In the genomic region with DNA sequence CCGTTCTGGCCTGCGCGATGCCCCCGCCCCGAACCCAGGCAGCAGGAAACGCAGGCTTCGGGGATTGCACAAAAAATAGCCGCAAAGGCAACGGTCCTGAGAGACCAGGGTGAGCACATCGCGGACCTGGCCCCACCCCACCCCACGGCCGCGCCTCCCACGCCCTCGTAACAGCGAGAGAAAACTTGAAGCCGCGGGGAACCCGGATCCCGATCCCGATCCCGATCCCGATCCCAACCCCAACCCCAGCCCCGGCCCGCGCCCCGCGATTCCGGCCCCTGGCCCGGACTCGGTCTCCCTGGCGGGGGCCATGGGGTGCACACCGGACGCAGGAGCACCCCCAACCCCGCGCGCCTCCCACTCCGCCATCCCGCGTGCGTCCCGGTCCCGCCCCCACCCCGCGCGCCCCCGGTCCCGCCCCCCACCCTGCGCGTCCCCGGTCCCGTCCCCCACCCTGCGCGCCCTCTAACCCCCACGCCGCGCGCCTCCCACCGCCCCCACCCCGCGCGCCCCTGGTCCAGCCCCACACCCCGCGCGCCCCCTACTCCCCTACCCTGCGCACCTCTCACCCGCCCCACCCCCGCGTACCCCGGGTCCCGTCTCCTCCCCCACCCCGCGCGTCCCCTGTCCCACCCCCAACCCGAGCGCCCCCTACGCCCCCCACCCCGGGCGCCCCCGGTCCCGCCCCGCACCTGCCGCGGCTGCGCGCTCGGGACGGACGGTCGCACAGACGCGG, we compare ENCODE assay signal across 8 cellular contexts. TPM values are rescaled to one million over a fixed set of nuclear protein-coding genes. Genes with fewer than 3 reads are reported as not detected.
DNase-seq lines count a peak whose midpoint lies in the region; TF ChIP-seq lines count a peak whose summit lies in the region.

No MANE protein-coding gene starts in this region.

- H3K36me3 ChIP-seq in cardiac muscle cell (peaks cover 20% of the 10 kb centered on the region), prostate gland (peaks cover 0 to 4% of the 10 kb centered on the region in 2 donors)

- peak overlapping the region; percentile 94 for H3K4me3 ChIP-seq in cardiac muscle cell
- H3K4me3 ChIP-seq in prostate gland, result peak overlapping the region; percentile 95 to 99

- H3K27me3 ChIP-seq in cardiac muscle cell, result no peaks in the 10 kb centered on the region
- H3K27me3 ChIP-seq in prostate gland (replicated peaks; ENCODE audit: insufficient read depth), result no peaks in the 10 kb centered on the region

- intact Hi-C loops in prostate gland (cut with DNase I), result loop anchor here (5.0 to 10.0 kb wide), 3 partner anchors 92 to 669 kb away; a partner anchor contains a TSS

- H3K4me1 ChIP-seq in cardiac muscle cell (ENCODE audit: low read depth), result peaks cover 5% of the 10 kb centered on the region
- peaks cover 31% of the 10 kb centered on the region for H3K4me1 ChIP-seq in prostate gland (replicated peaks)

- no peak for TF ChIP-seq POLR2A in prostate gland (IDR thresholded peaks at IDR 0.05)

- DNase-seq in GM03348 (ENCODE audit: low spot score), result peak; percentile 87
- peak; percentile 74 for DNase-seq in NOMO-1 treated with DMSO at 0.1 percent for 48 hours (lab: John Stamatoyannopoulos, UW; ENCODE audit: unreplicated experiment)
- DNase-seq in activated gamma-delta T cell treated with Interleukin-2 at 50 U/mL for 16 hours, result peak; percentile 50
- DNase-seq in cardiac muscle cell (ENCODE audit: low read depth in 1 of 2, low spot score in 1 of 2), result peak; percentile 43 to 75
- DNase-seq in prostate gland (ENCODE audit: low spot score), result no peak
- DNase-seq in GDM1 (lab: John Stamatoyannopoulos, UW), result no peak
- DNase-seq in NCI-H446 (lab: John Stamatoyannopoulos, UW), result no peak
- DNase-seq in NAMALWA (ENCODE audit: low spot score), result no peak

- H3K27ac ChIP-seq in cardiac muscle cell (no peak overlapping the region), prostate gland (peak overlapping the region; percentile 90 to 91)

- H3K9me3 ChIP-seq in cardiac muscle cell (ENCODE audit: low read depth), result no peaks in the 10 kb centered on the region
- no peaks in the 10 kb centered on the region for H3K9me3 ChIP-seq in prostate gland

- WGBS in prostate gland, result 1% methylated on average over 14 of the region's 93 CpGs

- TF ChIP-seq CTCF in cardiac muscle cell (IDR thresholded peaks at IDR 0.05; ENCODE audit: low read depth, low read length) (no peak), prostate gland (IDR thresholded peaks at IDR 0.05) (no peak)

RNA-seq across cellular contexts. Expression of a gene that starts 29.0 kb away (rescaled TPM):
- total RNA-seq in cardiac muscle cell, result 14.4 and 19.8 TPM in 2 replicates
- 15.0 and 17.6 TPM in 2 replicates for polyA plus RNA-seq in cardiac muscle cell
- total RNA-seq in prostate gland, result 10 to 100 TPM; 16.0 to 17.8 TPM

RNA-seq across cellular contexts. Expression of a gene that starts 29.1 kb away (rescaled TPM):
- total RNA-seq in cardiac muscle cell (9.4 and 12.8 TPM in 2 replicates), prostate gland (10 to 100 TPM in 1 of 2 donors, 1 to 10 TPM in 1; 3.4 to 18.9 TPM)
- 10.0 and 11.1 TPM in 2 replicates for polyA plus RNA-seq in cardiac muscle cell

Comparison
In these comparisons a context has a peak if more than half of its experiments do, and no peak if none do; other contexts are left out.
1. DNase-seq: peak in GM03348 (single experiment), NOMO-1 treated with DMSO at 0.1 percent for 48 hours (single experiment), activated gamma-delta T cell treated with Interleukin-2 at 50 U/mL for 16 hours (single experiment) and cardiac muscle cell (2 of 2); none in prostate gland (single experiment), GDM1 (single experiment), NCI-H446 (0 of 2) and NAMALWA (single experiment).